In genomic region chr3:170159933-170160332, GRCh38 we compare ENCODE assay signal across 21 cellular contexts. TPM values are rescaled to one million over a fixed set of nuclear protein-coding genes. Genes with fewer than 3 reads are reported as not detected.
DNase-seq lines count a peak whose midpoint lies in the region; ATAC-seq and TF ChIP-seq lines count a peak whose summit lies in the region.
"Had no signal": no experiment of that assay in that cellular context is flagged by ENCODE, and none has a peak within 500 bp of the region (broad histone marks: within the 10 kb centered on the region; RNA-seq: fewer than 3 reads in every experiment).

No MANE protein-coding gene starts in this region.

- TF ChIP-seq CTCF in MCF 10A (IDR thresholded peaks at IDR 0.05; ENCODE audit: unreplicated experiment), result no peak

- H3K9me3 Mint-ChIP-seq in activated CD4-positive, alpha-beta T cell treated with anti-CD3 and anti-CD28 coated beads for 36 hours (ENCODE audit: low read depth), result peaks cover 2% of the 10 kb centered on the region
- peaks cover 0 to 3% (median 0%) of the 10 kb centered on the region in 3 donors for H3K9me3 Mint-ChIP-seq in IgD-negative memory B cell
- no peaks in the 10 kb centered on the region for H3K9me3 Mint-ChIP-seq in activated CD8-positive, alpha-beta T cell treated with anti-CD3 and anti-CD28 coated beads, Interleukin-2, amount 10 ng/mL, durations not matched to agents 7 days and 5 days (ENCODE audit: insufficient read depth)
- peaks cover 0 to 7% (median 0%) of the 10 kb centered on the region in 7 donors for H3K9me3 Mint-ChIP-seq in naive B cell
- peaks cover 7% of the 10 kb centered on the region for H3K9me3 Mint-ChIP-seq in MCF 10A (ENCODE audit: unreplicated experiment)

- POLR2A ChIA-PET in activated CD4-positive, alpha-beta T cell treated with anti-CD3 and anti-CD28 coated beads for 36 hours (lab: Charles Lee), result no interaction called here
- POLR2A ChIA-PET in activated CD8-positive, alpha-beta T cell treated with anti-CD3 and anti-CD28 coated beads, Interleukin-2, amount 10 ng/mL, durations not matched to agents 7 days and 5 days (lab: Charles Lee), result no interaction called here
- POLR2A ChIA-PET in MCF 10A (lab: Yijun Ruan, JAX), result no interaction called here

- no peak for DNase-seq in activated CD4-positive, alpha-beta T cell treated with anti-CD3 and anti-CD28 coated beads for 36 hours
- DNase-seq in activated CD4-positive, alpha-beta T cell treated with anti-CD3 and anti-CD28 coated beads for 1 hour, result no peak
- no peak for DNase-seq in activated CD8-positive, alpha-beta T cell treated with anti-CD3 and anti-CD28 coated beads, Interleukin-2, amount 10 ng/mL, durations not matched to agents 7 days and 5 days
- no peak for DNase-seq in naive B cell
- DNase-seq in DMS79 (lab: John Stamatoyannopoulos, UW), result no peak
- DNase-seq in MCF 10A (ENCODE audit: unreplicated experiment), result no peak
- DNase-seq: 8988T; activated CD4-positive, alpha-beta T cell treated with anti-CD3 and anti-CD28 coated beads for 48 hours; activated gamma-delta T cell; AML-193; Caco-2; cortex of kidney; NCI-H1436; NCI-H526; occipital lobe; retina; spleen; stimulated activated CD4-positive, alpha-beta T cell treated with anti-CD3 and anti-CD28 coated beads, Interleukin-4, amount 100 ng/mL, for 4 hours; transverse colon had no signal

- peaks cover 60% of the 10 kb centered on the region for H3K36me3 Mint-ChIP-seq in activated CD4-positive, alpha-beta T cell treated with anti-CD3 and anti-CD28 coated beads for 36 hours (ENCODE audit: low read depth)
- H3K36me3 Mint-ChIP-seq in IgD-negative memory B cell, result peaks cover 30% of the 10 kb centered on the region
- peaks cover 68% of the 10 kb centered on the region for H3K36me3 Mint-ChIP-seq in activated CD8-positive, alpha-beta T cell treated with anti-CD3 and anti-CD28 coated beads, Interleukin-2, amount 10 ng/mL, durations not matched to agents 7 days and 5 days (ENCODE audit: low read depth)
- H3K36me3 Mint-ChIP-seq in naive B cell, result peaks cover 31 to 36% of the 10 kb centered on the region in 2 donors
- H3K36me3 Mint-ChIP-seq in MCF 10A (ENCODE audit: insufficient read depth, unreplicated experiment), result peaks cover 92% of the 10 kb centered on the region

- no peak overlapping the region for H3K4me3 Mint-ChIP-seq in activated CD4-positive, alpha-beta T cell treated with anti-CD3 and anti-CD28 coated beads for 36 hours
- H3K4me3 Mint-ChIP-seq in IgD-negative memory B cell (peak overlapping the region in 3 of 4 donors; percentile 1 to 41 (median 19)), naive B cell (peak overlapping the region in 2 of 8 donors; percentile 8 to 17), MCF 10A (ENCODE audit: unreplicated experiment) (no peak overlapping the region)
- H3K4me3 Mint-ChIP-seq in activated CD8-positive, alpha-beta T cell treated with anti-CD3 and anti-CD28 coated beads, Interleukin-2, amount 10 ng/mL, durations not matched to agents 7 days and 5 days, result no peak overlapping the region

- H3K27me3 Mint-ChIP-seq in activated CD4-positive, alpha-beta T cell treated with anti-CD3 and anti-CD28 coated beads for 36 hours, result no peaks in the 10 kb centered on the region
- H3K27me3 Mint-ChIP-seq in IgD-negative memory B cell (no peaks in the 10 kb centered on the region), naive B cell (no peaks in the 10 kb centered on the region), MCF 10A (ENCODE audit: insufficient read depth, unreplicated experiment) (no peaks in the 10 kb centered on the region)
- H3K27me3 Mint-ChIP-seq in activated CD8-positive, alpha-beta T cell treated with anti-CD3 and anti-CD28 coated beads, Interleukin-2, amount 10 ng/mL, durations not matched to agents 7 days and 5 days (ENCODE audit: low read depth), result no peaks in the 10 kb centered on the region

- ATAC-seq in activated CD4-positive, alpha-beta T cell treated with anti-CD3 and anti-CD28 coated beads for 36 hours, result no peak
- no peak for ATAC-seq in activated CD8-positive, alpha-beta T cell treated with anti-CD3 and anti-CD28 coated beads, Interleukin-2, amount 10 ng/mL, durations not matched to agents 7 days and 5 days
- ATAC-seq in naive B cell (ENCODE audit: low read depth in 2 of 2) (no peak), GM18498 (IDR thresholded peaks at IDR 0.05; ENCODE audit: unreplicated experiment) (no peak)

- H3K27ac Mint-ChIP-seq in activated CD4-positive, alpha-beta T cell treated with anti-CD3 and anti-CD28 coated beads for 36 hours, result peak overlapping the region; percentile 42
- peak overlapping the region; percentile 34 to 91 (median 67) for H3K27ac Mint-ChIP-seq in IgD-negative memory B cell
- H3K27ac Mint-ChIP-seq in activated CD8-positive, alpha-beta T cell treated with anti-CD3 and anti-CD28 coated beads, Interleukin-2, amount 10 ng/mL, durations not matched to agents 7 days and 5 days, result peak overlapping the region; percentile 30
- peak overlapping the region; percentile 72 to 97 (median 93) for H3K27ac Mint-ChIP-seq in naive B cell
- H3K27ac Mint-ChIP-seq in MCF 10A (ENCODE audit: low read depth, unreplicated experiment), result no peak overlapping the region

- BruUV-seq in MCF 10A (replicated peaks; lab: Mats Ljungman, UMichigan), result no TSS peak

- intact Hi-C loops in activated CD4-positive, alpha-beta T cell treated with anti-CD3 and anti-CD28 coated beads for 36 hours (cut with DNase I, micrococcal nuclease), result loop anchor here in 1 of 2 experiments (5.0 kb wide), 1 partner anchor 103 kb away; no protein-coding TSS in a partner anchor
- intact Hi-C loops in MCF 10A (cut with micrococcal nuclease), result no loop called here

- H3K4me1 Mint-ChIP-seq in activated CD4-positive, alpha-beta T cell treated with anti-CD3 and anti-CD28 coated beads for 36 hours, result peaks cover 66% of the 10 kb centered on the region
- H3K4me1 Mint-ChIP-seq in IgD-negative memory B cell (peaks cover 35 to 54% (median 42%) of the 10 kb centered on the region in 3 donors), naive B cell (peaks cover 44 to 81% (median 57%) of the 10 kb centered on the region in 3 donors), MCF 10A (ENCODE audit: insufficient read depth, unreplicated experiment) (peaks cover 9% of the 10 kb centered on the region)
- peaks cover 25% of the 10 kb centered on the region for H3K4me1 Mint-ChIP-seq in activated CD8-positive, alpha-beta T cell treated with anti-CD3 and anti-CD28 coated beads, Interleukin-2, amount 10 ng/mL, durations not matched to agents 7 days and 5 days (ENCODE audit: low read depth)

- CTCF ChIA-PET in activated CD4-positive, alpha-beta T cell treated with anti-CD3 and anti-CD28 coated beads for 36 hours (lab: Charles Lee), result no interaction called here
- CTCF ChIA-PET in activated CD8-positive, alpha-beta T cell treated with anti-CD3 and anti-CD28 coated beads, Interleukin-2, amount 10 ng/mL, durations not matched to agents 7 days and 5 days (lab: Charles Lee), result interaction anchor here (0.7 kb wide), 1 partner anchor 727 kb away, joined by 3 read pairs; no protein-coding TSS in a partner anchor
- CTCF ChIA-PET in MCF 10A (lab: Yijun Ruan, JAX), result no interaction called here

RNA-seq across cellular contexts. Expression of gene PHC3, which starts 21.6 kb away (rescaled TPM):
- total RNA-seq in activated CD4-positive, alpha-beta T cell treated with anti-CD3 and anti-CD28 coated beads for 36 hours, result 10 to 100 TPM; 47.6 to 83.9 TPM
- polyA plus RNA-seq in IgD-negative memory B cell (81.2 TPM), naive B cell (ENCODE audit: low read depth in 6 of 6) (100 to 1,000 TPM in 1 of 6 donors, 10 to 100 TPM in 5; 17.8 to 113 (median 60.1) TPM)
- 10 to 100 TPM; 54.0 to 68.1 TPM for total RNA-seq in activated CD8-positive, alpha-beta T cell treated with anti-CD3 and anti-CD28 coated beads, Interleukin-2, amount 10 ng/mL, durations not matched to agents 7 days and 5 days
- 54.3 and 65.3 TPM in 2 replicates for total RNA-seq in MCF 10A (2022)

Comparison
In these comparisons a context has a peak if more than half of its experiments do, and no peak if none do; other contexts are left out.
1. H3K4me3 Mint-ChIP-seq: peak in IgD-negative memory B cell (3 of 4); none in activated CD4-positive, alpha-beta T cell treated with anti-CD3 and anti-CD28 coated beads for 36 hours (single experiment), activated CD8-positive, alpha-beta T cell treated with anti-CD3 and anti-CD28 coated beads, Interleukin-2, amount 10 ng/mL, durations not matched to agents 7 days and 5 days (single experiment) and MCF 10A (single experiment).